ENCODE assay signal across 1 cellular context in genomic region chr15:57031605-57032004, GRCh38.
TF ChIP-seq lines count a peak whose summit lies in the region.

No MANE protein-coding gene starts in this region.

TF ChIP-seq in K562, 482 proteins besides CTCF, POLR2A, EP300 and RAD21 (continued from another document):
- TF ChIP-seq ATF3 (IDR thresholded peaks at IDR 0.05) (peak; percentile 67), ATF3 (CRISPR knock-in tag; conservative IDR thresholded peaks at IDR 0.05) (no peak), LCOR (CRISPR knock-in tag; IDR thresholded peaks at IDR 0.05) (no peak), PKNOX1 (IDR thresholded peaks at IDR 0.05) (peak; percentile 76), ZSCAN29 (IDR thresholded peaks at IDR 0.05) (no peak), FOXM1 (IDR thresholded peaks at IDR 0.05; ENCODE audit: low read depth) (peak; percentile 42; the same call in 1 of the 2 replicates), FOXM1 (CRISPR knock-in tag; IDR thresholded peaks at IDR 0.05; ENCODE audit: low read depth) (no peak), FOSL1 (tag; conservative IDR thresholded peaks at IDR 0.05) (no peak), RAD51 (IDR thresholded peaks at IDR 0.05; ENCODE audit: borderline replicate concordance, low read depth) (peak; percentile 81), NELFE (IDR thresholded peaks at IDR 0.05; ENCODE audit: insufficient read depth, insufficient read length) (no peak), E2F1 (CRISPR knock-in tag; IDR thresholded peaks at IDR 0.05) (no peak), HLTF (IDR thresholded peaks at IDR 0.05) (no peak), GTF2B (IDR thresholded peaks at IDR 0.05; ENCODE audit: extremely low read depth, insufficient read length) (no peak), ZNF318 (IDR thresholded peaks at IDR 0.05; ENCODE audit: borderline replicate concordance in 1 of 2, low read depth in 1 of 2) (no peak), PTTG1 (tag; IDR thresholded peaks at IDR 0.05; ENCODE audit: low read depth) (no peak), CXXC5 (CRISPR knock-in tag; IDR thresholded peaks at IDR 0.05) (no peak), SIN3B (IDR thresholded peaks at IDR 0.05; ENCODE audit: low read depth) (no peak), ZSCAN32 (CRISPR knock-in tag; IDR thresholded peaks at IDR 0.05) (no peak), FOXJ3 (CRISPR knock-in tag; IDR thresholded peaks at IDR 0.05) (no peak), DNMT1 (IDR thresholded peaks at IDR 0.05) (no peak), SMARCE1 (IDR thresholded peaks at IDR 0.05) (no peak), NCOA1 (IDR thresholded peaks at IDR 0.05; ENCODE audit: low read depth) (no peak), FOXJ2 (tag; IDR thresholded peaks at IDR 0.05) (peak; percentile 50; the same call in 1 of the 2 replicates), ZNF586 (CRISPR knock-in tag; conservative IDR thresholded peaks at IDR 0.05) (no peak), ZNF644 (tag; IDR thresholded peaks at IDR 0.05; ENCODE audit: low read depth) (no peak)
